In genomic region chr6:34190504-34191122, GRCh38 we compare ENCODE assay signal across 16 cellular contexts. TPM values are rescaled to one million over a fixed set of nuclear protein-coding genes. Genes with fewer than 3 reads are reported as not detected.
DNase-seq lines count a peak whose midpoint lies in the region; ATAC-seq and TF ChIP-seq lines count a peak whose summit lies in the region.
"Had no signal": no experiment of that assay in that cellular context is flagged by ENCODE, and none has a peak within 500 bp of the region (broad histone marks: within the 10 kb centered on the region; RNA-seq: fewer than 3 reads in every experiment).

No MANE protein-coding gene starts in this region.

- no peak for TF ChIP-seq EP300 in Ishikawa (IDR thresholded peaks at IDR 0.05; ENCODE audit: borderline replicate concordance)

- CTCF ChIA-PET in CD4-positive, alpha-beta memory T cell (lab: Charles Lee; ENCODE audit: partially characterized antibody), result interaction anchor here (0.7 to 3.1 kb wide), 10 partner anchors 8 to 421 kb away, joined by 3 to 14 read pairs (median 3); no protein-coding TSS in a partner anchor

- H3K27ac Mint-ChIP-seq in chondrocyte (ENCODE audit: unreplicated experiment), result no peak overlapping the region
- peak overlapping the region in 8 of 10 donors; percentile 15 to 84 (median 62) for H3K27ac Mint-ChIP-seq in naive thymus-derived CD8-positive, alpha-beta T cell
- no peak overlapping the region for H3K27ac Mint-ChIP-seq in CD4-positive, alpha-beta memory T cell
- H3K27ac Mint-ChIP-seq: activated T-helper 2 cell treated with anti-CD3 and anti-CD28 coated beads, Interferon-gamma antibody, Interleukin-2, Interleukin-4, amounts not matched to agents 10 μg/mL and 5 μg/mL and 100 μg/mL, durations not matched to agents 14 hours and 24 hours and 36 hours; T-helper 17 cell had no signal

- peak; percentile 47; the same call in 1 of the 2 replicates for TF ChIP-seq RAD21 in Ishikawa (IDR thresholded peaks at IDR 0.05; ENCODE audit: low read depth)

- H3K36me3 Mint-ChIP-seq in chondrocyte (ENCODE audit: low read depth), result no peaks in the 10 kb centered on the region
- no peaks in the 10 kb centered on the region for H3K36me3 Mint-ChIP-seq in naive thymus-derived CD8-positive, alpha-beta T cell
- H3K36me3 Mint-ChIP-seq in CD4-positive, alpha-beta memory T cell, result no peaks in the 10 kb centered on the region

- no peak overlapping the region for H3K4me3 Mint-ChIP-seq in chondrocyte (ENCODE audit: unreplicated experiment)
- no peak overlapping the region for H3K4me3 Mint-ChIP-seq in naive thymus-derived CD8-positive, alpha-beta T cell
- H3K4me3 Mint-ChIP-seq in CD4-positive, alpha-beta memory T cell, result no peak overlapping the region
- H3K4me3 Mint-ChIP-seq: T-helper 17 cell had no signal

- intact Hi-C loops in CD4-positive, alpha-beta memory T cell (cut with micrococcal nuclease), result loop anchor here (1.0 kb wide), 1 partner anchor 26 kb away; no protein-coding TSS in a partner anchor

- H3K9me3 Mint-ChIP-seq in chondrocyte (ENCODE audit: low read depth), result no peaks in the 10 kb centered on the region
- no peaks in the 10 kb centered on the region for H3K9me3 Mint-ChIP-seq in naive thymus-derived CD8-positive, alpha-beta T cell
- no peaks in the 10 kb centered on the region for H3K9me3 Mint-ChIP-seq in CD4-positive, alpha-beta memory T cell
- H3K9me3 Mint-ChIP-seq: activated T-helper 2 cell treated with anti-CD3 and anti-CD28 coated beads, Interferon-gamma antibody, Interleukin-2, Interleukin-4, amounts not matched to agents 10 μg/mL and 5 μg/mL and 100 μg/mL, durations not matched to agents 14 hours and 24 hours and 36 hours had no signal

- H3K4me3 ChIP-seq in CD4-positive, alpha-beta memory T cell (ENCODE audit: low read length in 2 of 2), result no peak overlapping the region
- H3K4me3 ChIP-seq: sigmoid colon, uterus had no signal

- DNase-seq in G401 (ENCODE audit: low spot score) (peak; percentile 38), chondrocyte (ENCODE audit: low spot score) (peak; percentile 63), NCI-H82 treated with DMSO at 0.1 percent for 48 hours (lab: John Stamatoyannopoulos, UW; ENCODE audit: unreplicated experiment) (no peak), NCI-H1694 treated with DMSO at 0.1 percent for 48 hours (lab: John Stamatoyannopoulos, UW) (no peak)
- no peak for DNase-seq in naive thymus-derived CD8-positive, alpha-beta T cell
- no peak for DNase-seq in CD4-positive, alpha-beta memory T cell
- DNase-seq: activated CD4-positive, CD25-positive, alpha-beta regulatory T cell treated with anti-CD3 and anti-CD28 coated beads, Interleukin-2, amount 50 U/mL, for 72 hours; NCI-H187 treated with DMSO at 0.1 percent for 48 hours; NCI-H446; sigmoid colon; T-helper 17 cell; uterus had no signal

- POLR2A ChIA-PET in naive thymus-derived CD8-positive, alpha-beta T cell (lab: Charles Lee), result interaction anchor here (1.0 to 1.5 kb wide), 4 partner anchors 13 to 234 kb away, joined by 3 to 11 read pairs (median 4); partner anchors contain the start of gene HMGA1
- POLR2A ChIA-PET in CD4-positive, alpha-beta memory T cell (lab: Charles Lee; ENCODE audit: partially characterized antibody), result interaction anchor here (0.6 to 1.3 kb wide), 4 partner anchors 8 to 46 kb away, joined by 3 to 4 read pairs (median 4); partner anchors contain the start of gene HMGA1

- no peaks in the 10 kb centered on the region for H3K36me3 ChIP-seq in CD4-positive, alpha-beta memory T cell (ENCODE audit: insufficient read depth, low read length)
- H3K36me3 ChIP-seq: sigmoid colon, uterus had no signal

- peaks cover 8% of the 10 kb centered on the region for H3K27me3 Mint-ChIP-seq in chondrocyte (ENCODE audit: low read depth)
- no peaks in the 10 kb centered on the region for H3K27me3 Mint-ChIP-seq in naive thymus-derived CD8-positive, alpha-beta T cell
- no peaks in the 10 kb centered on the region for H3K27me3 Mint-ChIP-seq in CD4-positive, alpha-beta memory T cell
- H3K27me3 Mint-ChIP-seq: T-helper 17 cell had no signal

- in situ Hi-C loops in G401 (cut with HindIII; ENCODE audit: low sequenced_read_pairs), result loop anchor here (25.0 kb wide), 1 partner anchor 197 kb away; the partner anchor contains the start of gene NUDT3

- no peaks in the 10 kb centered on the region for H3K27me3 ChIP-seq in CD4-positive, alpha-beta memory T cell (ENCODE audit: insufficient read depth, low read length)
- H3K27me3 ChIP-seq: sigmoid colon, uterus had no signal

- peak; percentile 14 to 35 for ATAC-seq in naive thymus-derived CD8-positive, alpha-beta T cell
- ATAC-seq: esophagus mucosa, left lobe of liver had no signal

- no peaks in the 10 kb centered on the region for H3K4me1 Mint-ChIP-seq in chondrocyte (ENCODE audit: low read depth)
- H3K4me1 Mint-ChIP-seq in naive thymus-derived CD8-positive, alpha-beta T cell, result peaks cover 8 to 14% (median 11%) of the 10 kb centered on the region in 4 donors
- H3K4me1 Mint-ChIP-seq in CD4-positive, alpha-beta memory T cell, result peaks cover 0 to 11% (median 6%) of the 10 kb centered on the region in 4 donors

- no peaks in the 10 kb centered on the region for H3K9me3 ChIP-seq in CD4-positive, alpha-beta memory T cell (ENCODE audit: control insufficient read depth in 1 of 2, low read length in 2 of 2)
- H3K9me3 ChIP-seq: sigmoid colon, uterus had no signal

- TF ChIP-seq CTCF in chondrocyte (IDR thresholded peaks at IDR 0.05), result no peak

- H3K4me1 ChIP-seq in CD4-positive, alpha-beta memory T cell (ENCODE audit: insufficient read depth, low read length), result peaks cover 3% of the 10 kb centered on the region
- H3K4me1 ChIP-seq: sigmoid colon, uterus had no signal

- H3K27ac ChIP-seq in CD4-positive, alpha-beta memory T cell (ENCODE audit: low read depth, low read length), result no peak overlapping the region
- H3K27ac ChIP-seq: sigmoid colon, uterus had no signal

TF ChIP-seq in Ishikawa, 13 proteins besides CTCF, POLR2A, EP300 and RAD21:
- TF ChIP-seq, protein P1, sequence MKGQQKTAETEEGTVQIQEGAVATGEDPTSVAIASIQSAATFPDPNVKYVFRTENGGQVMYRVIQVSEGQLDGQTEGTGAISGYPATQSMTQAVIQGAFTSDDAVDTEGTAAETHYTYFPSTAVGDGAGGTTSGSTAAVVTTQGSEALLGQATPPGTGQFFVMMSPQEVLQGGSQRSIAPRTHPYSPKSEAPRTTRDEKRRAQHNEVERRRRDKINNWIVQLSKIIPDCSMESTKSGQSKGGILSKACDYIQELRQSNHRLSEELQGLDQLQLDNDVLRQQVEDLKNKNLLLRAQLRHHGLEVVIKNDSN (IDR thresholded peaks at IDR 0.05), result no peak
- TF ChIP-seq ZBTB7A (IDR thresholded peaks at IDR 0.05; ENCODE audit: low read depth), result no peak
- TF ChIP-seq, protein P2, sequence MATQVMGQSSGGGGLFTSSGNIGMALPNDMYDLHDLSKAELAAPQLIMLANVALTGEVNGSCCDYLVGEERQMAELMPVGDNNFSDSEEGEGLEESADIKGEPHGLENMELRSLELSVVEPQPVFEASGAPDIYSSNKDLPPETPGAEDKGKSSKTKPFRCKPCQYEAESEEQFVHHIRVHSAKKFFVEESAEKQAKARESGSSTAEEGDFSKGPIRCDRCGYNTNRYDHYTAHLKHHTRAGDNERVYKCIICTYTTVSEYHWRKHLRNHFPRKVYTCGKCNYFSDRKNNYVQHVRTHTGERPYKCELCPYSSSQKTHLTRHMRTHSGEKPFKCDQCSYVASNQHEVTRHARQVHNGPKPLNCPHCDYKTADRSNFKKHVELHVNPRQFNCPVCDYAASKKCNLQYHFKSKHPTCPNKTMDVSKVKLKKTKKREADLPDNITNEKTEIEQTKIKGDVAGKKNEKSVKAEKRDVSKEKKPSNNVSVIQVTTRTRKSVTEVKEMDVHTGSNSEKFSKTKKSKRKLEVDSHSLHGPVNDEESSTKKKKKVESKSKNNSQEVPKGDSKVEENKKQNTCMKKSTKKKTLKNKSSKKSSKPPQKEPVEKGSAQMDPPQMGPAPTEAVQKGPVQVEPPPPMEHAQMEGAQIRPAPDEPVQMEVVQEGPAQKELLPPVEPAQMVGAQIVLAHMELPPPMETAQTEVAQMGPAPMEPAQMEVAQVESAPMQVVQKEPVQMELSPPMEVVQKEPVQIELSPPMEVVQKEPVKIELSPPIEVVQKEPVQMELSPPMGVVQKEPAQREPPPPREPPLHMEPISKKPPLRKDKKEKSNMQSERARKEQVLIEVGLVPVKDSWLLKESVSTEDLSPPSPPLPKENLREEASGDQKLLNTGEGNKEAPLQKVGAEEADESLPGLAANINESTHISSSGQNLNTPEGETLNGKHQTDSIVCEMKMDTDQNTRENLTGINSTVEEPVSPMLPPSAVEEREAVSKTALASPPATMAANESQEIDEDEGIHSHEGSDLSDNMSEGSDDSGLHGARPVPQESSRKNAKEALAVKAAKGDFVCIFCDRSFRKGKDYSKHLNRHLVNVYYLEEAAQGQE (IDR thresholded peaks at IDR 0.05; ENCODE audit: low read depth), result no peak
- TF ChIP-seq EGR1 (IDR thresholded peaks at IDR 0.05), result no peak
- no peak for TF ChIP-seq MAX (IDR thresholded peaks at IDR 0.05)
- TF ChIP-seq CEBPB (IDR thresholded peaks at IDR 0.05), result no peak
- TF ChIP-seq YY1 (IDR thresholded peaks at IDR 0.05; ENCODE audit: low read depth), result no peak
- no peak for TF ChIP-seq NFIC (IDR thresholded peaks at IDR 0.05)
- TF ChIP-seq TEAD4 (IDR thresholded peaks at IDR 0.05), result no peak
- TF ChIP-seq TAF1 (IDR thresholded peaks at IDR 0.05; ENCODE audit: low read depth), result no peak

RNA-seq across cellular contexts. Expression of gene GRM4, which starts 44.7 kb away (rescaled TPM):
- 4.9 and 6.5 TPM in 2 replicates for total RNA-seq in G401 (2014; rRNA removed; shearing (Covaris generic))
- total RNA-seq in chondrocyte, result 0.26 to 0.92 TPM (median 0.27 TPM) in 3 replicates
- total RNA-seq in naive thymus-derived CD8-positive, alpha-beta T cell, result not detected
- not detected for polyA plus RNA-seq in naive thymus-derived CD8-positive, alpha-beta T cell
- total RNA-seq in CD4-positive, alpha-beta memory T cell, result under 1 TPM in 1 of 2 experiments, not detected in 1; 0.09 TPM
- polyA plus RNA-seq in CD4-positive, alpha-beta memory T cell, result not detected
- total RNA-seq: activated T-helper 2 cell treated with anti-CD3 and anti-CD28 coated beads, Interferon-gamma antibody, Interleukin-2, Interleukin-4, amounts not matched to agents 10 μg/mL and 5 μg/mL and 100 μg/mL, durations not matched to agents 14 hours and 24 hours and 36 hours; esophagus mucosa; left lobe of liver; T-helper 17 cell had no signal

RNA-seq across cellular contexts. Expression of gene HMGA1, which starts 46.1 kb away (rescaled TPM):
- 321 and 360 TPM in 2 replicates for total RNA-seq in G401 (2014; rRNA removed; shearing (Covaris generic))
- 33.4 to 55.2 TPM (median 37.8 TPM) in 3 replicates for total RNA-seq in chondrocyte
- 10 to 100 TPM; 75.3 to 80.3 TPM for total RNA-seq in naive thymus-derived CD8-positive, alpha-beta T cell
- polyA plus RNA-seq in naive thymus-derived CD8-positive, alpha-beta T cell, result 10 to 100 TPM; 28.0 to 40.9 (median 38.1) TPM
- 10 to 100 TPM; 74.7 to 77.5 TPM for total RNA-seq in CD4-positive, alpha-beta memory T cell
- polyA plus RNA-seq in CD4-positive, alpha-beta memory T cell, result 10 to 100 TPM; 25.4 to 40.8 TPM

RNA-seq across cellular contexts. Expression of gene SMIM29, which starts 58.2 kb away (rescaled TPM):
- 15.0 and 17.2 TPM in 2 replicates for total RNA-seq in G401 (2014; rRNA removed; shearing (Covaris generic))
- total RNA-seq in chondrocyte, result 15.5 to 19.0 TPM (median 18.0 TPM) in 3 replicates
- 10 to 100 TPM; 21.0 to 21.7 TPM for total RNA-seq in naive thymus-derived CD8-positive, alpha-beta T cell
- 10 to 100 TPM; 37.6 to 45.4 (median 45.0) TPM for polyA plus RNA-seq in naive thymus-derived CD8-positive, alpha-beta T cell
- total RNA-seq in CD4-positive, alpha-beta memory T cell, result 10 to 100 TPM; 29.7 to 30.1 TPM
- polyA plus RNA-seq in CD4-positive, alpha-beta memory T cell, result 10 to 100 TPM; 51.5 to 66.5 TPM

Comparison
In these comparisons a context has a peak if more than half of its experiments do, and no peak if none do; other contexts are left out.
1. DNase-seq: peak in G401 (single experiment) and chondrocyte (single experiment); none in naive thymus-derived CD8-positive, alpha-beta T cell (0 of 10), NCI-H82 treated with DMSO at 0.1 percent for 48 hours (single experiment), NCI-H1694 treated with DMSO at 0.1 percent for 48 hours (single experiment) and CD4-positive, alpha-beta memory T cell (0 of 5).
2. H3K27ac Mint-ChIP-seq: peak in naive thymus-derived CD8-positive, alpha-beta T cell (8 of 10); none in chondrocyte (single experiment) and CD4-positive, alpha-beta memory T cell (0 of 7).